23 cellular contexts compared by ENCODE assay signal in genomic region chr3:52838561-52839267, GRCh38. TPM values are rescaled to one million over a fixed set of nuclear protein-coding genes. Genes with fewer than 3 reads are reported as not detected.
DNase-seq lines count a peak whose midpoint lies in the region; ATAC-seq, FAIRE-seq and TF ChIP-seq lines count a peak whose summit lies in the region.
"Had no signal": no experiment of that assay in that cellular context is flagged by ENCODE, and none has a peak within 500 bp of the region (broad histone marks: within the 10 kb centered on the region; RNA-seq: fewer than 3 reads in every experiment).

No MANE protein-coding gene starts in this region.

- H3K4me2 ChIP-seq in osteoblast (ENCODE audit: insufficient read depth, low read length) (no peak overlapping the region), SK-N-SH (no peak overlapping the region)
- H3K4me2 ChIP-seq: smooth muscle cell had no signal

- CTCF ChIA-PET in activated CD8-positive, alpha-beta memory T cell treated with anti-CD3 and anti-CD28 coated beads, Interleukin-2, amount 10 ng/mL, durations not matched to agents 7 days and 5 days (lab: Charles Lee): interaction anchor here (0.7 to 1.8 kb wide), 11 partner anchors 10 to 208 kb away, joined by 3 to 6 read pairs (median 4); no protein-coding TSS in a partner anchor
- CTCF ChIA-PET in activated CD4-positive, alpha-beta memory T cell treated with anti-CD3 and anti-CD28 coated beads for 36 hours (lab: Charles Lee): interaction anchor here (2.7 kb wide), 1 partner anchor 18 kb away, joined by 12 read pairs; no protein-coding TSS in a partner anchor
- CTCF ChIA-PET in SK-N-SH (lab: Yijun Ruan, JAX): interaction anchor here (1.4 to 2.5 kb wide), 3 partner anchors 12 to 20 kb away, joined by 3 to 10 read pairs (median 10); no protein-coding TSS in a partner anchor

- H3K9me3 ChIP-seq in osteoblast (ENCODE audit: low read depth, low read length) (no peaks in the 10 kb centered on the region), SK-N-SH (no peaks in the 10 kb centered on the region)
- H3K9me3 ChIP-seq: esophagus squamous epithelium, upper lobe of left lung had no signal

- DNase-seq in activated CD8-positive, alpha-beta memory T cell treated with anti-CD3 and anti-CD28 coated beads, Interleukin-2, amount 10 ng/mL, durations not matched to agents 7 days and 5 days: peak; percentile 82
- no peak for DNase-seq in activated CD8-positive, alpha-beta memory T cell treated with anti-CD3 and anti-CD28 coated beads, Interleukin-2, amount 50 U/mL, for 4 hours
- DNase-seq in GM18507 (ENCODE audit: extremely low spot score, insufficient read length, low read depth): peak; percentile 39
- peak; percentile 30 for DNase-seq in activated CD4-positive, alpha-beta memory T cell treated with anti-CD3 and anti-CD28 coated beads for 36 hours
- DNase-seq in osteoblast (ENCODE audit: insufficient read length, low spot score, missing footprints): peak; percentile 30
- DNase-seq in stimulated activated CD4-positive, alpha-beta T cell treated with anti-CD3 and anti-CD28 coated beads, Interleukin-2, amount 100 ng/mL, for 48 hours: no peak
- DNase-seq in NCI-H2107 (lab: John Stamatoyannopoulos, UW): no peak
- no peak for DNase-seq in SK-N-SH
- DNase-seq: activated CD4-positive, alpha-beta T cell treated with anti-CD3 and anti-CD28 coated beads for 4 hours; activated effector memory CD4-positive, alpha-beta T cell treated with Interleukin-2 at 50 U/mL for 16 hours; dermis blood vessel endothelial cell; esophagus squamous epithelium; GF-D8; HCEC 1CT; head of caudate nucleus; kidney glomerular epithelial cell; NCI-H1092; NCI-H226; stimulated activated naive B cell treated with anti-CD40 and anti-IgM and Interleukin-4, amounts not matched to agents 10 μg/mL and 1 μg/mL and 100 μg/mL, for 72 hours; upper lobe of left lung had no signal

- no peak for TF ChIP-seq EP300 in SK-N-SH (IDR thresholded peaks at IDR 0.05; ENCODE audit: borderline replicate concordance in 1 of 2, low read depth in 1 of 2, low read length in 1 of 2)

- peaks cover 5% of the 10 kb centered on the region for H3K36me3 ChIP-seq in osteoblast (ENCODE audit: insufficient read depth, low read length)
- H3K36me3 ChIP-seq in SK-N-SH (replicated peaks in 1 of 2; ENCODE audit: control insufficient read depth in 1 of 2, insufficient read depth in 2 of 2, low read length in 1 of 2): peaks cover 0 to 17% of the 10 kb centered on the region in 2 experiments

- H2AFZ ChIP-seq in osteoblast (ENCODE audit: low read length) (no peak overlapping the region), SK-N-SH (ENCODE audit: low read depth) (no peak overlapping the region)

- no peaks in the 10 kb centered on the region for H3K9me2 ChIP-seq in SK-N-SH

- H3K4me1 Mint-ChIP-seq in activated CD8-positive, alpha-beta memory T cell treated with anti-CD3 and anti-CD28 coated beads, Interleukin-2, amount 10 ng/mL, durations not matched to agents 7 days and 5 days: peaks cover 47% of the 10 kb centered on the region
- peaks cover 24% of the 10 kb centered on the region for H3K4me1 Mint-ChIP-seq in activated CD4-positive, alpha-beta memory T cell treated with anti-CD3 and anti-CD28 coated beads for 36 hours (ENCODE audit: low read depth)

- H3K4me3 Mint-ChIP-seq in activated CD8-positive, alpha-beta memory T cell treated with anti-CD3 and anti-CD28 coated beads, Interleukin-2, amount 10 ng/mL, durations not matched to agents 7 days and 5 days: no peak overlapping the region
- no peak overlapping the region for H3K4me3 Mint-ChIP-seq in activated CD4-positive, alpha-beta memory T cell treated with anti-CD3 and anti-CD28 coated beads for 36 hours
- H3K4me3 Mint-ChIP-seq: stimulated activated naive B cell treated with anti-CD40 and anti-IgM and Interleukin-4, amounts not matched to agents 10 μg/mL and 1 μg/mL and 100 μg/mL, for 72 hours had no signal

- intact Hi-C loops in activated CD4-positive, alpha-beta memory T cell treated with anti-CD3 and anti-CD28 coated beads for 36 hours (cut with micrococcal nuclease): no loop called here

- peaks cover 4% of the 10 kb centered on the region for H4K20me1 ChIP-seq in osteoblast (ENCODE audit: insufficient read depth, low read length)
- no peaks in the 10 kb centered on the region for H4K20me1 ChIP-seq in SK-N-SH (ENCODE audit: insufficient read depth)

- H3F3A ChIP-seq in SK-N-SH (replicated peaks; ENCODE audit: insufficient read depth): no peaks in the 10 kb centered on the region

- H3K79me2 ChIP-seq in osteoblast (ENCODE audit: insufficient read depth, low read length) (no peaks in the 10 kb centered on the region), SK-N-SH (ENCODE audit: insufficient read depth) (no peaks in the 10 kb centered on the region)

- H3K4me3 ChIP-seq in osteoblast (ENCODE audit: insufficient read depth, low read length): no peak overlapping the region
- H3K4me3 ChIP-seq in SK-N-SH (ENCODE audit: low read depth in 2 of 2, low read length in 1 of 2): no peak overlapping the region
- H3K4me3 ChIP-seq: esophagus squamous epithelium, smooth muscle cell, upper lobe of left lung had no signal

- H3K36me3 Mint-ChIP-seq in activated CD8-positive, alpha-beta memory T cell treated with anti-CD3 and anti-CD28 coated beads, Interleukin-2, amount 10 ng/mL, durations not matched to agents 7 days and 5 days: peaks cover 16% of the 10 kb centered on the region
- H3K36me3 Mint-ChIP-seq in activated CD4-positive, alpha-beta memory T cell treated with anti-CD3 and anti-CD28 coated beads for 36 hours: peaks cover 4% of the 10 kb centered on the region

- peak; percentile 92 for FAIRE-seq in GM18507 (lab: Jason Lieb, UNC)

- POLR2A ChIA-PET in activated CD4-positive, alpha-beta memory T cell treated with anti-CD3 and anti-CD28 coated beads for 36 hours (lab: Charles Lee): interaction anchor here (0.9 kb wide), 1 partner anchor 47 kb away, joined by 3 read pairs; no protein-coding TSS in a partner anchor
- POLR2A ChIA-PET in SK-N-SH (lab: Yijun Ruan, JAX): no interaction called here

- no peak overlapping the region for H3K27ac ChIP-seq in osteoblast (ENCODE audit: low read depth, low read length)
- no peak overlapping the region for H3K27ac ChIP-seq in SK-N-SH (ENCODE audit: low read depth in 2 of 2, low read length in 1 of 2)
- H3K27ac ChIP-seq: esophagus squamous epithelium, upper lobe of left lung had no signal

- H3K27ac Mint-ChIP-seq in activated CD8-positive, alpha-beta memory T cell treated with anti-CD3 and anti-CD28 coated beads, Interleukin-2, amount 10 ng/mL, durations not matched to agents 7 days and 5 days: peak overlapping the region; percentile 45
- no peak overlapping the region for H3K27ac Mint-ChIP-seq in activated CD4-positive, alpha-beta memory T cell treated with anti-CD3 and anti-CD28 coated beads for 36 hours
- H3K27ac Mint-ChIP-seq: stimulated activated naive B cell treated with anti-CD40 and anti-IgM and Interleukin-4, amounts not matched to agents 10 μg/mL and 1 μg/mL and 100 μg/mL, for 72 hours had no signal

- peak; percentile 93 for ATAC-seq in activated CD8-positive, alpha-beta memory T cell treated with anti-CD3 and anti-CD28 coated beads, Interleukin-2, amount 10 ng/mL, durations not matched to agents 7 days and 5 days
- ATAC-seq: stimulated activated naive B cell treated with anti-CD40 and anti-IgM and Interleukin-4, amounts not matched to agents 10 μg/mL and 1 μg/mL and 100 μg/mL, for 72 hours had no signal

- WGBS in SK-N-SH (ENCODE audit: low lambda C conversion rate): 97% methylated on average over 5 of the region's 8 CpGs

- H3K4me1 ChIP-seq in osteoblast (ENCODE audit: insufficient read depth, low read length) (no peaks in the 10 kb centered on the region), SK-N-SH (ENCODE audit: control insufficient read depth in 1 of 2, insufficient read depth in 2 of 2, low read depth in 1 of 2, low read length in 1 of 2) (no peaks in the 10 kb centered on the region)

- H3K27me3 Mint-ChIP-seq in activated CD8-positive, alpha-beta memory T cell treated with anti-CD3 and anti-CD28 coated beads, Interleukin-2, amount 10 ng/mL, durations not matched to agents 7 days and 5 days: no peaks in the 10 kb centered on the region
- H3K27me3 Mint-ChIP-seq in activated CD4-positive, alpha-beta memory T cell treated with anti-CD3 and anti-CD28 coated beads for 36 hours: no peaks in the 10 kb centered on the region
- H3K27me3 Mint-ChIP-seq: stimulated activated naive B cell treated with anti-CD40 and anti-IgM and Interleukin-4, amounts not matched to agents 10 μg/mL and 1 μg/mL and 100 μg/mL, for 72 hours had no signal

- no peak for TF ChIP-seq RAD21 in SK-N-SH (IDR thresholded peaks at IDR 0.05; ENCODE audit: low read length)

- H3K27me3 ChIP-seq in osteoblast (ENCODE audit: insufficient read depth, low read length) (no peaks in the 10 kb centered on the region), SK-N-SH (ENCODE audit: insufficient read depth) (no peaks in the 10 kb centered on the region)
- H3K27me3 ChIP-seq: esophagus squamous epithelium, upper lobe of left lung had no signal

- no peak for TF ChIP-seq CTCF in osteoblast (IDR thresholded peaks at IDR 0.05; ENCODE audit: extremely low read depth, low read depth, low read length)
- TF ChIP-seq CTCF in SK-N-SH (IDR thresholded peaks at IDR 0.05): no peak

- no peak overlapping the region for H3K9ac ChIP-seq in SK-N-SH

- no peaks in the 10 kb centered on the region for H3K9me3 Mint-ChIP-seq in activated CD8-positive, alpha-beta memory T cell treated with anti-CD3 and anti-CD28 coated beads, Interleukin-2, amount 10 ng/mL, durations not matched to agents 7 days and 5 days (ENCODE audit: low read depth)
- H3K9me3 Mint-ChIP-seq in activated CD4-positive, alpha-beta memory T cell treated with anti-CD3 and anti-CD28 coated beads for 36 hours: no peaks in the 10 kb centered on the region
- H3K9me3 Mint-ChIP-seq: stimulated activated naive B cell treated with anti-CD40 and anti-IgM and Interleukin-4, amounts not matched to agents 10 μg/mL and 1 μg/mL and 100 μg/mL, for 72 hours had no signal

RNA-seq across cellular contexts. Expression of gene MUSTN1, which starts 3.9 kb away (rescaled TPM):
- total RNA-seq in activated CD8-positive, alpha-beta memory T cell treated with anti-CD3 and anti-CD28 coated beads, Interleukin-2, amount 10 ng/mL, durations not matched to agents 7 days and 5 days: 1 to 10 TPM in 1 of 2 experiments, under 1 TPM in 1; 0.40 to 3.0 TPM
- total RNA-seq in activated CD4-positive, alpha-beta memory T cell treated with anti-CD3 and anti-CD28 coated beads for 36 hours: 1 to 10 TPM in 1 of 2 experiments, not detected in 1; 1.1 TPM
- 1.4 TPM in 1 of 2 replicates, not detected in the other for total RNA-seq in osteoblast
- polyA plus RNA-seq in SK-N-SH (2012; rRNA removed): 0.42 and 0.54 TPM in 2 replicates
- polyA plus RNA-seq in SK-N-SH (2012; cell fraction: cytosol; rRNA removed): not detected in 2 replicates
- 6.0 and 13.8 TPM in 2 replicates for polyA plus RNA-seq in SK-N-SH (2012; cell fraction: nucleus; rRNA removed)
- total RNA-seq: dermis blood vessel endothelial cell had no signal

RNA-seq across cellular contexts. Expression of gene ITIH4, which starts 8.2 kb away (rescaled TPM):
- total RNA-seq in activated CD8-positive, alpha-beta memory T cell treated with anti-CD3 and anti-CD28 coated beads, Interleukin-2, amount 10 ng/mL, durations not matched to agents 7 days and 5 days: 10 to 100 TPM; 18.0 to 24.9 TPM
- 1 to 10 TPM; 4.3 to 6.3 TPM for total RNA-seq in activated CD4-positive, alpha-beta memory T cell treated with anti-CD3 and anti-CD28 coated beads for 36 hours
- total RNA-seq in osteoblast: 2.5 and 3.5 TPM in 2 replicates
- 1.1 and 2.0 TPM in 2 replicates for polyA plus RNA-seq in SK-N-SH (2012; rRNA removed)
- polyA plus RNA-seq in SK-N-SH (2012; cell fraction: cytosol; rRNA removed): 0.27 and 0.41 TPM in 2 replicates
- 18.1 and 28.7 TPM in 2 replicates for polyA plus RNA-seq in SK-N-SH (2012; cell fraction: nucleus; rRNA removed)

RNA-seq across cellular contexts. Expression of gene ITIH3, which starts 44.1 kb away (rescaled TPM):
- total RNA-seq in activated CD8-positive, alpha-beta memory T cell treated with anti-CD3 and anti-CD28 coated beads, Interleukin-2, amount 10 ng/mL, durations not matched to agents 7 days and 5 days: not detected
- not detected for total RNA-seq in activated CD4-positive, alpha-beta memory T cell treated with anti-CD3 and anti-CD28 coated beads for 36 hours
- total RNA-seq in osteoblast: under 0.01 TPM in 1 of 2 replicates, not detected in the other
- 4.3 and 5.3 TPM in 2 replicates for polyA plus RNA-seq in SK-N-SH (2012; rRNA removed)
- polyA plus RNA-seq in SK-N-SH (2012; cell fraction: cytosol; rRNA removed): 2.2 and 2.5 TPM in 2 replicates
- polyA plus RNA-seq in SK-N-SH (2012; cell fraction: nucleus; rRNA removed): 11.0 and 11.8 TPM in 2 replicates
- total RNA-seq: mononuclear cell; smooth muscle cell; T-helper 2 cell treated with Interferon-gamma antibody and Interleukin-4, amounts not matched to agents 100 ng/mL and 5 ng/mL, for 36 hours had no signal
- polyA plus RNA-seq: smooth muscle cell had no signal

RNA-seq across cellular contexts. Expression of gene STIMATE, which starts 58.6 kb away (rescaled TPM):
- total RNA-seq in activated CD8-positive, alpha-beta memory T cell treated with anti-CD3 and anti-CD28 coated beads, Interleukin-2, amount 10 ng/mL, durations not matched to agents 7 days and 5 days: 10 to 100 TPM; 43.3 to 47.8 TPM
- 10 to 100 TPM; 13.0 to 18.3 TPM for total RNA-seq in activated CD4-positive, alpha-beta memory T cell treated with anti-CD3 and anti-CD28 coated beads for 36 hours
- total RNA-seq in osteoblast: 11.5 and 18.5 TPM in 2 replicates
- 9.3 and 10.4 TPM in 2 replicates for polyA plus RNA-seq in SK-N-SH (2012; rRNA removed)
- 6.1 and 8.5 TPM in 2 replicates for polyA plus RNA-seq in SK-N-SH (2012; cell fraction: cytosol; rRNA removed)
- 17.5 and 19.6 TPM in 2 replicates for polyA plus RNA-seq in SK-N-SH (2012; cell fraction: nucleus; rRNA removed)

Comparison
In these comparisons a context has a peak if more than half of its experiments do, and no peak if none do; other contexts are left out.
1. DNase-seq: peak in activated CD8-positive, alpha-beta memory T cell treated with anti-CD3 and anti-CD28 coated beads, Interleukin-2, amount 10 ng/mL, durations not matched to agents 7 days and 5 days (single experiment), GM18507 (single experiment), activated CD4-positive, alpha-beta memory T cell treated with anti-CD3 and anti-CD28 coated beads for 36 hours (single experiment) and osteoblast (single experiment); none in activated CD8-positive, alpha-beta memory T cell treated with anti-CD3 and anti-CD28 coated beads, Interleukin-2, amount 50 U/mL, for 4 hours (single experiment), stimulated activated CD4-positive, alpha-beta T cell treated with anti-CD3 and anti-CD28 coated beads, Interleukin-2, amount 100 ng/mL, for 48 hours (0 of 2), NCI-H2107 (single experiment) and SK-N-SH (single experiment).